11 cellular contexts compared by ENCODE assay signal in the genomic region with DNA sequence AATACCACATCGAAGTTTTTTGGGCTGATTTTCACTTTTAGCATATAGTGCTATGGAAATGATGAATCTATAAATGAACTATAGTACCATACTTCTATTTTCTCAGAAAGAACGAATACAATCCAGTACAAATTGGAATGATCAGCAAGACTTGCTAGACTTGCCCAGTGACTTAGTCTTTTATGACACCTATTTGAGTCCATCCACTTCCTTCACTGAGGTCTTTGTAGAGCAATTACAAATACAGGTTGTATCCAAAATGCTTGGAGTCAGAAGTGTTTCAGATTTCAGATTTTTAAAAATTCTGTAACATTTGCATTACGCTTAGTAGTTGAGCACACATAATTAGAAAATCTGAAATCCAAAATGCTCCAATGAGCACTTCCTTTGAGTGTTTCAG.
DNase-seq lines count a peak whose midpoint lies in the region; ATAC-seq, FAIRE-seq and TF ChIP-seq lines count a peak whose summit lies in the region.
"Had no signal": no experiment of that assay in that cellular context is flagged by ENCODE, and none has a peak within 500 bp of the region (broad histone marks: within the 10 kb centered on the region; RNA-seq: fewer than 3 reads in every experiment).

No MANE protein-coding gene starts in this region.

- H3K79me2 ChIP-seq in astrocyte (ENCODE audit: insufficient read depth, low read length): peaks cover 91% of the 10 kb centered on the region

- no peaks in the 10 kb centered on the region for H3K27me3 ChIP-seq in astrocyte (ENCODE audit: insufficient read depth, low read length)

- H3K4me3 ChIP-seq in astrocyte (ENCODE audit: insufficient read depth, low read depth, low read length): no peak overlapping the region

- no peak overlapping the region for H2AFZ ChIP-seq in astrocyte (ENCODE audit: low read depth, low read length)

- no peak overlapping the region for H3K9ac ChIP-seq in astrocyte (ENCODE audit: low read length)

- peaks cover 21% of the 10 kb centered on the region for H3K4me1 ChIP-seq in astrocyte (ENCODE audit: insufficient read depth, low read length)

- TF ChIP-seq CTCF in CD14-positive monocyte (IDR thresholded peaks at IDR 0.05): no peak
- TF ChIP-seq CTCF in astrocyte (IDR thresholded peaks at IDR 0.05; ENCODE audit: insufficient read depth, low read depth, low read length): no peak

- peaks cover 92% of the 10 kb centered on the region for H4K20me1 ChIP-seq in astrocyte (ENCODE audit: insufficient read depth, low read length)

- DNase-seq in CD14-positive monocyte (ENCODE audit: low spot score) (no peak), astrocyte (ENCODE audit: low read depth) (no peak), NCI-H1436 (lab: John Stamatoyannopoulos, UW) (no peak), NCI-H1105 (lab: John Stamatoyannopoulos, UW) (no peak), NOMO-1 treated with DMSO at 0.1 percent for 48 hours (lab: John Stamatoyannopoulos, UW; ENCODE audit: unreplicated experiment) (no peak)
- no peak for DNase-seq in natural killer cell treated with Interleukin-12 subunit alpha and Interleukin-12 subunit beta and Interleukin-15 and Interleukin-18, amount 100 ng/mL, for 72 hours (ENCODE audit: low spot score)
- no peak for DNase-seq in stimulated activated naive CD4-positive, alpha-beta T cell (lab: John Stamatoyannopoulos, UW)
- DNase-seq: activated CD4-positive, CD25-positive, alpha-beta regulatory T cell treated with anti-CD3 and anti-CD28 coated beads, Interleukin-2, amount 50 U/mL, for 72 hours; anterior cingulate cortex had no signal

- peaks cover 17 to 23% of the 10 kb centered on the region in 2 donors for H3K36me3 Mint-ChIP-seq in CD14-positive monocyte
- H3K36me3 Mint-ChIP-seq in IgD-negative memory B cell: no peaks in the 10 kb centered on the region
- peaks cover 2% of the 10 kb centered on the region for H3K36me3 Mint-ChIP-seq in astrocyte (ENCODE audit: low read depth, unreplicated experiment)
- H3K36me3 Mint-ChIP-seq in natural killer cell treated with Interleukin-12 subunit alpha and Interleukin-12 subunit beta and Interleukin-15 and Interleukin-18, amount 100 ng/mL, for 72 hours: peaks cover 5% of the 10 kb centered on the region

- H3K36me3 ChIP-seq in astrocyte (ENCODE audit: insufficient read depth, low read length): no peaks in the 10 kb centered on the region

- no peak overlapping the region for H3K27ac ChIP-seq in astrocyte (ENCODE audit: low read depth, low read length)

- ATAC-seq in natural killer cell treated with Interleukin-12 subunit alpha and Interleukin-12 subunit beta and Interleukin-15 and Interleukin-18, amount 100 ng/mL, for 72 hours: no peak
- ATAC-seq: Right ventricle myocardium inferior had no signal

- peaks cover 69% of the 10 kb centered on the region for H3K4me1 Mint-ChIP-seq in CD14-positive monocyte
- H3K4me1 Mint-ChIP-seq in IgD-negative memory B cell: peaks cover 45 to 57% (median 55%) of the 10 kb centered on the region in 3 donors
- H3K4me1 Mint-ChIP-seq in astrocyte (ENCODE audit: low read depth, unreplicated experiment): peaks cover 24% of the 10 kb centered on the region
- H3K4me1 Mint-ChIP-seq in natural killer cell treated with Interleukin-12 subunit alpha and Interleukin-12 subunit beta and Interleukin-15 and Interleukin-18, amount 100 ng/mL, for 72 hours (ENCODE audit: low read depth in 2 of 2): peaks cover 26 to 38% of the 10 kb centered on the region in 2 donors

- FAIRE-seq in astrocyte (lab: Jason Lieb, UNC): no peak

- H3K27me3 Mint-ChIP-seq in CD14-positive monocyte (ENCODE audit: low read depth in 3 of 3) (no peaks in the 10 kb centered on the region), IgD-negative memory B cell (no peaks in the 10 kb centered on the region), astrocyte (ENCODE audit: low read depth, unreplicated experiment) (no peaks in the 10 kb centered on the region)
- H3K27me3 Mint-ChIP-seq in natural killer cell treated with Interleukin-12 subunit alpha and Interleukin-12 subunit beta and Interleukin-15 and Interleukin-18, amount 100 ng/mL, for 72 hours: no peaks in the 10 kb centered on the region

- H3K9me3 Mint-ChIP-seq in CD14-positive monocyte: no peaks in the 10 kb centered on the region
- no peaks in the 10 kb centered on the region for H3K9me3 Mint-ChIP-seq in IgD-negative memory B cell
- H3K9me3 Mint-ChIP-seq in astrocyte (ENCODE audit: unreplicated experiment): no peaks in the 10 kb centered on the region
- no peaks in the 10 kb centered on the region for H3K9me3 Mint-ChIP-seq in natural killer cell treated with Interleukin-12 subunit alpha and Interleukin-12 subunit beta and Interleukin-15 and Interleukin-18, amount 100 ng/mL, for 72 hours

- H3K4me3 Mint-ChIP-seq in CD14-positive monocyte (peak overlapping the region in 1 of 2 donors; percentile 24), IgD-negative memory B cell (peak overlapping the region in 2 of 4 donors; percentile 43), astrocyte (ENCODE audit: unreplicated experiment) (no peak overlapping the region)
- no peak overlapping the region for H3K4me3 Mint-ChIP-seq in natural killer cell treated with Interleukin-12 subunit alpha and Interleukin-12 subunit beta and Interleukin-15 and Interleukin-18, amount 100 ng/mL, for 72 hours

- H3K27ac Mint-ChIP-seq in CD14-positive monocyte (peak overlapping the region; percentile 73 to 92 (median 88)), IgD-negative memory B cell (peak overlapping the region in 2 of 3 donors; percentile 52 to 78), astrocyte (ENCODE audit: unreplicated experiment) (peak overlapping the region; percentile 47)
- H3K27ac Mint-ChIP-seq in natural killer cell treated with Interleukin-12 subunit alpha and Interleukin-12 subunit beta and Interleukin-15 and Interleukin-18, amount 100 ng/mL, for 72 hours: peak overlapping the region; percentile 64 to 68

- H3K9me3 ChIP-seq in astrocyte (ENCODE audit: insufficient read depth, low read depth, low read length): no peaks in the 10 kb centered on the region

- intact Hi-C loops in CD14-positive monocyte (cut with micrococcal nuclease): no loop called here

- H3K4me2 ChIP-seq in astrocyte (ENCODE audit: low read length): no peak overlapping the region
